1 cellular context compared by ENCODE assay signal in genomic region chr2:232655392-232655791, GRCh38.
TF ChIP-seq lines count a peak whose summit lies in the region.

No MANE protein-coding gene starts in this region.

TF ChIP-seq in GM23338, 12 proteins besides CTCF, POLR2A, EP300 and RAD21 (continued from another document):
- TF ChIP-seq, protein P1, sequence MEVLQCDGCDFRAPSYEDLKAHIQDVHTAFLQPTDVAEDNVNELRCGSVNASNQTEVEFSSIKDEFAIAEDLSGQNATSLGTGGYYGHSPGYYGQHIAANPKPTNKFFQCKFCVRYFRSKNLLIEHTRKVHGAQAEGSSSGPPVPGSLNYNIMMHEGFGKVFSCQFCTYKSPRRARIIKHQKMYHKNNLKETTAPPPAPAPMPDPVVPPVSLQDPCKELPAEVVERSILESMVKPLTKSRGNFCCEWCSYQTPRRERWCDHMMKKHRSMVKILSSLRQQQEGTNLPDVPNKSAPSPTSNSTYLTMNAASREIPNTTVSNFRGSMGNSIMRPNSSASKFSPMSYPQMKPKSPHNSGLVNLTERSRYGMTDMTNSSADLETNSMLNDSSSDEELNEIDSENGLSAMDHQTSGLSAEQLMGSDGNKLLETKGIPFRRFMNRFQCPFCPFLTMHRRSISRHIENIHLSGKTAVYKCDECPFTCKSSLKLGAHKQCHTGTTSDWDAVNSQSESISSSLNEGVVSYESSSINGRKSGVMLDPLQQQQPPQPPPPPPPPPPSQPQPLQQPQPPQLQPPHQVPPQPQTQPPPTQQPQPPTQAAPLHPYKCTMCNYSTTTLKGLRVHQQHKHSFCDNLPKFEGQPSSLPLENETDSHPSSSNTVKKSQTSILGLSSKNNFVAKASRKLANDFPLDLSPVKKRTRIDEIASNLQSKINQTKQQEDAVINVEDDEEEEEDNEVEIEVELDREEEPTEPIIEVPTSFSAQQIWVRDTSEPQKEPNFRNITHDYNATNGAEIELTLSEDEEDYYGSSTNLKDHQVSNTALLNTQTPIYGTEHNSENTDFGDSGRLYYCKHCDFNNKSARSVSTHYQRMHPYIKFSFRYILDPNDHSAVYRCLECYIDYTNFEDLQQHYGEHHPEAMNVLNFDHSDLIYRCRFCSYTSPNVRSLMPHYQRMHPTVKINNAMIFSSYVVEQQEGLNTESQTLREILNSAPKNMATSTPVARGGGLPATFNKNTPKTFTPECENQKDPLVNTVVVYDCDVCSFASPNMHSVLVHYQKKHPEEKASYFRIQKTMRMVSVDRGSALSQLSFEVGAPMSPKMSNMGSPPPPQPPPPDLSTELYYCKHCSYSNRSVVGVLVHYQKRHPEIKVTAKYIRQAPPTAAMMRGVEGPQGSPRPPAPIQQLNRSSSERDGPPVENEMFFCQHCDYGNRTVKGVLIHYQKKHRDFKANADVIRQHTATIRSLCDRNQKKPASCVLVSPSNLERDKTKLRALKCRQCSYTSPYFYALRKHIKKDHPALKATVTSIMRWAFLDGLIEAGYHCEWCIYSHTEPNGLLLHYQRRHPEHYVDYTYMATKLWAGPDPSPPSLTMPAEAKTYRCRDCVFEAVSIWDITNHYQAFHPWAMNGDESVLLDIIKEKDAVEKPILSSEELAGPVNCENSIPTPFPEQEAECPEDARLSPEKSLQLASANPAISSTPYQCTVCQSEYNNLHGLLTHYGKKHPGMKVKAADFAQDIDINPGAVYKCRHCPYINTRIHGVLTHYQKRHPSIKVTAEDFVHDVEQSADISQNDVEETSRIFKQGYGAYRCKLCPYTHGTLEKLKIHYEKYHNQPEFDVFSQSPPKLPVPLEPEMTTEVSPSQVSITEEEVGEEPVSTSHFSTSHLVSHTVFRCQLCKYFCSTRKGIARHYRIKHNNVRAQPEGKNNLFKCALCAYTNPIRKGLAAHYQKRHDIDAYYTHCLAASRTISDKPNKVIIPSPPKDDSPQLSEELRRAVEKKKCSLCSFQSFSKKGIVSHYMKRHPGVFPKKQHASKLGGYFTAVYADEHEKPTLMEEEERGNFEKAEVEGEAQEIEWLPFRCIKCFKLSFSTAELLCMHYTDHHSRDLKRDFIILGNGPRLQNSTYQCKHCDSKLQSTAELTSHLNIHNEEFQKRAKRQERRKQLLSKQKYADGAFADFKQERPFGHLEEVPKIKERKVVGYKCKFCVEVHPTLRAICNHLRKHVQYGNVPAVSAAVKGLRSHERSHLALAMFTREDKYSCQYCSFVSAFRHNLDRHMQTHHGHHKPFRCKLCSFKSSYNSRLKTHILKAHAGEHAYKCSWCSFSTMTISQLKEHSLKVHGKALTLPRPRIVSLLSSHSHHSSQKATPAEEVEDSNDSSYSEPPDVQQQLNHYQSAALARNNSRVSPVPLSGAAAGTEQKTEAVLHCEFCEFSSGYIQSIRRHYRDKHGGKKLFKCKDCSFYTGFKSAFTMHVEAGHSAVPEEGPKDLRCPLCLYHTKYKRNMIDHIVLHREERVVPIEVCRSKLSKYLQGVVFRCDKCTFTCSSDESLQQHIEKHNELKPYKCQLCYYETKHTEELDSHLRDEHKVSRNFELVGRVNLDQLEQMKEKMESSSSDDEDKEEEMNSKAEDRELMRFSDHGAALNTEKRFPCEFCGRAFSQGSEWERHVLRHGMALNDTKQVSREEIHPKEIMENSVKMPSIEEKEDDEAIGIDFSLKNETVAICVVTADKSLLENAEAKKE (CRISPR knock-in tag; IDR thresholded peaks at IDR 0.05), result no peak
